Comparison of ENCODE assay signal across 5 cellular contexts in the genomic region with DNA sequence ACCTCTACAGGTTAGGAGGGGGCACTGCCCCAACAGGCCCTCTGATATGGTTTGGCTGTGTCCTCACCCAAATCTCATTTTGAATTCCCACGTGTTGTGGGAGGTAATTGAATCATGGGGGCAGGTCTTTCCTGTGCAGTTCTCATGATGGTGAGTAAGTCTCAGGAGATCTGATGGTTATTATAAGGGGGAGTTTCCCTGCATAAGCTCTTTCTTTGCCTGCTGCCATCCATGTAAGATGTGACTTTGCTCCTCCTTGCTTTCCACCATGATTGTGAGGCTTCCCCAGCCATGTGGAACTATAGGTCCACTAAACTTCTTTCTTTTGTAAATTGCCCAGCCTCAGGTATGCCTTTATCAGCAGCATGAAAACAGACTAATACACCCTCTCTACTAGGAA. TPM values are rescaled to one million over a fixed set of nuclear protein-coding genes. Genes with fewer than 3 reads are reported as not detected.
DNase-seq lines count a peak whose midpoint lies in the region; ATAC-seq, FAIRE-seq and TF ChIP-seq lines count a peak whose summit lies in the region.
"Not testable (repeated sequence)": the region's sequence is repeated elsewhere in the genome, so short reads cannot be mapped to it uniquely, and the experiment has no call there.

No MANE protein-coding gene starts in this region.

- CTCF ChIA-PET in HEK293 (lab: Yijun Ruan, JAX); HepG2 (lab: Yijun Ruan, JAX; ENCODE audit: low intra/inter-chr PET ratio, low total read pairs): not testable (repeated sequence)

- H3K9me3 ChIP-seq in HEK293 (ENCODE audit: control insufficient read depth, insufficient read depth, low read depth, low read length); astrocyte (ENCODE audit: insufficient read depth, low read depth, low read length); HepG2 (ENCODE audit: low read length): not testable (repeated sequence)

- in situ Hi-C loops in HepG2 (cut with HindIII; ENCODE audit: extremely low pct_ligation_motif_present, low pct_unique_long_range_greater_than_20kb), result not testable (repeated sequence)

- ATAC-seq in HepG2; stimulated activated effector memory CD8-positive, alpha-beta T cell treated with anti-CD3 and anti-CD28 coated beads, Interleukin-12 subunit alpha, Interleukin-12 subunit beta, amount 100 ng/mL, for 72 hours: not testable (repeated sequence)

- WGBS in HepG2 (ENCODE audit: low lambda C conversion rate), result 50% methylated on average over 1 of the region's 1 CpG

- not testable (repeated sequence) for TF ChIP-seq EP300 in HepG2 (IDR thresholded peaks at IDR 0.05; ENCODE audit: low read depth in 2 of 2, low read length in 2 of 2); HepG2 (CRISPR knock-in tag; IDR thresholded peaks at IDR 0.05; ENCODE audit: borderline replicate concordance)

- not testable (repeated sequence) for H3K27me3 Mint-ChIP-seq in activated CD4-positive, alpha-beta T cell treated with anti-CD3 and anti-CD28 coated beads, Interleukin-2, amount 10 ng/mL, durations not matched to agents 24 days and 14 days; astrocyte (ENCODE audit: low read depth, unreplicated experiment)

- H3K4me3 Mint-ChIP-seq in activated CD4-positive, alpha-beta T cell treated with anti-CD3 and anti-CD28 coated beads, Interleukin-2, amount 10 ng/mL, durations not matched to agents 24 days and 14 days; astrocyte (ENCODE audit: unreplicated experiment); stimulated activated effector memory CD8-positive, alpha-beta T cell treated with anti-CD3 and anti-CD28 coated beads, Interleukin-12 subunit alpha, Interleukin-12 subunit beta, amount 100 ng/mL, for 72 hours: not testable (repeated sequence)

- not testable (repeated sequence) for H3K27me3 ChIP-seq in astrocyte (ENCODE audit: insufficient read depth, low read length); HepG2 (ENCODE audit: control insufficient read depth in 1 of 2, insufficient read depth in 2 of 2, low read length in 2 of 2)

- not testable (repeated sequence) for H3K4me2 ChIP-seq in astrocyte (ENCODE audit: low read length); HepG2 (ENCODE audit: low read depth, low read length)

- H3K4me1 ChIP-seq in HEK293 (ENCODE audit: control insufficient read depth, insufficient read depth, low read length); astrocyte (ENCODE audit: insufficient read depth, low read length); HepG2 (ENCODE audit: insufficient read depth, low read length): not testable (repeated sequence)

- FAIRE-seq in astrocyte (lab: Jason Lieb, UNC); HepG2 (lab: Jason Lieb, UNC): not testable (repeated sequence)

- H3K36me3 Mint-ChIP-seq in activated CD4-positive, alpha-beta T cell treated with anti-CD3 and anti-CD28 coated beads, Interleukin-2, amount 10 ng/mL, durations not matched to agents 24 days and 14 days (ENCODE audit: low read depth), result peaks cover 34% of the 10 kb centered on the region
- H3K36me3 Mint-ChIP-seq in astrocyte (ENCODE audit: low read depth, unreplicated experiment), result not testable (repeated sequence)
- peaks cover 25% of the 10 kb centered on the region for H3K36me3 Mint-ChIP-seq in stimulated activated effector memory CD8-positive, alpha-beta T cell treated with anti-CD3 and anti-CD28 coated beads, Interleukin-12 subunit alpha, Interleukin-12 subunit beta, amount 100 ng/mL, for 72 hours

- TF ChIP-seq CTCF in HEK293 (tag by site-specific recombination; IDR thresholded peaks at IDR 0.05); astrocyte (IDR thresholded peaks at IDR 0.05; ENCODE audit: insufficient read depth, low read depth, low read length); HepG2 (CRISPR knock-in tag; IDR thresholded peaks at IDR 0.05): not testable (repeated sequence)

- H3K79me2 ChIP-seq in astrocyte (ENCODE audit: insufficient read depth, low read length); HepG2 (ENCODE audit: insufficient read depth, low read length): not testable (repeated sequence)

- not testable (repeated sequence) for H3K36me3 ChIP-seq in HEK293 (ENCODE audit: control insufficient read depth in 2 of 2, insufficient read depth in 1 of 2, low read length in 2 of 2); astrocyte (ENCODE audit: insufficient read depth, low read length); HepG2 (replicated peaks in 1 of 2; ENCODE audit: control insufficient read depth in 1 of 2, insufficient read depth in 2 of 2, low read length in 2 of 2)

- intact Hi-C loops in activated CD4-positive, alpha-beta T cell treated with anti-CD3 and anti-CD28 coated beads, Interleukin-2, amount 10 ng/mL, durations not matched to agents 24 days and 14 days (cut with micrococcal nuclease); HepG2 (cut with micrococcal nuclease; ENCODE audit: unreplicated experiment): not testable (repeated sequence)

- not testable (repeated sequence) for H4K20me1 ChIP-seq in astrocyte (ENCODE audit: insufficient read depth, low read length); HepG2 (ENCODE audit: insufficient read depth, low read length)

- H3K27ac ChIP-seq in HEK293 (ENCODE audit: extremely low read depth, low read depth, low read length); astrocyte (ENCODE audit: low read depth, low read length); HepG2 (ENCODE audit: extremely low read length, insufficient read depth, low read length): not testable (repeated sequence)

- not testable (repeated sequence) for BruUV-seq in HepG2 (replicated peaks; lab: Mats Ljungman, UMichigan)

- not testable (repeated sequence) for H3K4me3 ChIP-seq in HEK293 (ENCODE audit: low read depth, low read length); astrocyte (ENCODE audit: insufficient read depth, low read depth, low read length); HepG2 (replicated peaks in 1 of 3; ENCODE audit: insufficient read depth in 1 of 3, low read depth in 2 of 3, low read length in 3 of 3)

- peak overlapping the region; percentile 46 for H3K27ac Mint-ChIP-seq in activated CD4-positive, alpha-beta T cell treated with anti-CD3 and anti-CD28 coated beads, Interleukin-2, amount 10 ng/mL, durations not matched to agents 24 days and 14 days
- peak overlapping the region; percentile 48 for H3K27ac Mint-ChIP-seq in astrocyte (ENCODE audit: unreplicated experiment)
- peak overlapping the region; percentile 17 for H3K27ac Mint-ChIP-seq in stimulated activated effector memory CD8-positive, alpha-beta T cell treated with anti-CD3 and anti-CD28 coated beads, Interleukin-12 subunit alpha, Interleukin-12 subunit beta, amount 100 ng/mL, for 72 hours

- H3K4me1 Mint-ChIP-seq in activated CD4-positive, alpha-beta T cell treated with anti-CD3 and anti-CD28 coated beads, Interleukin-2, amount 10 ng/mL, durations not matched to agents 24 days and 14 days, result peaks cover 29% of the 10 kb centered on the region
- not testable (repeated sequence) for H3K4me1 Mint-ChIP-seq in astrocyte (ENCODE audit: low read depth, unreplicated experiment)
- H3K4me1 Mint-ChIP-seq in stimulated activated effector memory CD8-positive, alpha-beta T cell treated with anti-CD3 and anti-CD28 coated beads, Interleukin-12 subunit alpha, Interleukin-12 subunit beta, amount 100 ng/mL, for 72 hours, result peaks cover 53% of the 10 kb centered on the region

- H3K9ac ChIP-seq in astrocyte (ENCODE audit: low read length); HepG2 (ENCODE audit: insufficient read depth, low read depth, low read length): not testable (repeated sequence)

- not testable (repeated sequence) for H2AFZ ChIP-seq in astrocyte (ENCODE audit: low read depth, low read length); HepG2 (ENCODE audit: low read length)

- DNase-seq in activated CD4-positive, alpha-beta T cell treated with anti-CD3 and anti-CD28 coated beads, Interleukin-2, amount 10 ng/mL, durations not matched to agents 24 days and 14 days; astrocyte (ENCODE audit: low read depth); HepG2 (ENCODE audit: low spot score); stimulated activated effector memory CD8-positive, alpha-beta T cell treated with anti-CD3 and anti-CD28 coated beads, Interleukin-12 subunit alpha, Interleukin-12 subunit beta, amount 100 ng/mL, for 72 hours (ENCODE audit: low spot score in 2 of 2): not testable (repeated sequence)

- peaks cover 36% of the 10 kb centered on the region for H3K9me3 Mint-ChIP-seq in activated CD4-positive, alpha-beta T cell treated with anti-CD3 and anti-CD28 coated beads, Interleukin-2, amount 10 ng/mL, durations not matched to agents 24 days and 14 days
- H3K9me3 Mint-ChIP-seq in astrocyte (ENCODE audit: unreplicated experiment), result peaks cover 23% of the 10 kb centered on the region
- peaks cover 22% of the 10 kb centered on the region for H3K9me3 Mint-ChIP-seq in stimulated activated effector memory CD8-positive, alpha-beta T cell treated with anti-CD3 and anti-CD28 coated beads, Interleukin-12 subunit alpha, Interleukin-12 subunit beta, amount 100 ng/mL, for 72 hours

- not testable (repeated sequence) for TF ChIP-seq POLR2A in HepG2 (IDR thresholded peaks at IDR 0.05; ENCODE audit: insufficient read depth in 1 of 2, low read depth in 2 of 2, low read length in 2 of 2)

- POLR2A ChIA-PET in HEK293 (lab: Yijun Ruan, JAX); HepG2 (lab: Yijun Ruan, JAX): not testable (repeated sequence)

- not testable (repeated sequence) for TF ChIP-seq RAD21 in HepG2 (CRISPR knock-in tag; IDR thresholded peaks at IDR 0.05)

RNA-seq across cellular contexts. Expression of a gene that starts 14.9 kb away (rescaled TPM):
- total RNA-seq in activated CD4-positive, alpha-beta T cell treated with anti-CD3 and anti-CD28 coated beads, Interleukin-2, amount 10 ng/mL, durations not matched to agents 24 days and 14 days, result 18.1 and 18.3 TPM in 2 replicates
- 101 and 102 TPM in 2 replicates for total RNA-seq in astrocyte
- total RNA-seq in HepG2 (2016; rRNA removed; fragmentation: Illumina TruSeq; extraction: Trizol), result 15.7 and 16.4 TPM in 2 replicates
- total RNA-seq in HepG2 (2016; cell fraction: cytosol; rRNA removed; fragmentation: Illumina TruSeq; extraction: Trizol; ENCODE audit: low read depth), result 6.4 and 8.2 TPM in 2 replicates
- total RNA-seq in HepG2 (2016; cell fraction: insoluble cytoplasmic fraction; rRNA removed; fragmentation: Illumina TruSeq; extraction: Trizol), result 12.7 and 14.4 TPM in 2 replicates
- total RNA-seq in HepG2 (2016; cell fraction: membrane; rRNA removed; fragmentation: Illumina TruSeq; extraction: Trizol), result 9.4 and 10.3 TPM in 2 replicates
- 12.4 and 17.6 TPM in 2 replicates for total RNA-seq in HepG2 (2016; cell fraction: nucleus; rRNA removed; fragmentation: Illumina TruSeq; extraction: Trizol)
- 8.3 and 12.5 TPM in 2 replicates for polyA plus RNA-seq in HepG2 (2011; rRNA removed)
- 4.7 and 6.3 TPM in 2 replicates for polyA plus RNA-seq in HepG2 (2011; cell fraction: cytosol; rRNA removed)
- polyA plus RNA-seq in HepG2 (2011; cell fraction: nucleus; rRNA removed), result 9.8 and 21.4 TPM in 2 replicates
- 6.9 and 9.3 TPM in 2 replicates for polyA plus RNA-seq in HepG2 (2012)
- 5.5 and 6.2 TPM in 2 replicates for polyA plus RNA-seq in HepG2 (2016; cell fraction: cytosol; fragmentation: Illumina TruSeq; extraction: Trizol; ENCODE audit: low read depth)
- polyA plus RNA-seq in HepG2 (2016; cell fraction: insoluble cytoplasmic fraction; fragmentation: Illumina TruSeq; extraction: Trizol; ENCODE audit: low read depth), result 11.3 and 11.4 TPM in 2 replicates
- polyA plus RNA-seq in HepG2 (2016; cell fraction: membrane; fragmentation: Illumina TruSeq; extraction: Trizol; ENCODE audit: low read depth), result 5.7 and 6.9 TPM in 2 replicates
- polyA plus RNA-seq in HepG2 (2016; cell fraction: nucleus; fragmentation: Illumina TruSeq; extraction: Trizol; ENCODE audit: insufficient read depth, low read depth), result 19.7 and 20.7 TPM in 2 replicates
- 2.8 and 7.9 TPM in 2 replicates for polyA minus RNA-seq in HepG2 (2011; rRNA and poly(A)+ RNA removed; ENCODE audit: low replicate concordance)
- polyA minus RNA-seq in HepG2 (2011; cell fraction: cytosol; rRNA and poly(A)+ RNA removed), result 6.2 and 10.6 TPM in 2 replicates
- 36.3 and 40.2 TPM in 2 replicates for polyA minus RNA-seq in HepG2 (2011; cell fraction: nucleus; rRNA and poly(A)+ RNA removed)

RNA-seq across cellular contexts. Expression of a gene that starts 59.8 kb away (rescaled TPM):
- 27.7 and 29.1 TPM in 2 replicates for total RNA-seq in activated CD4-positive, alpha-beta T cell treated with anti-CD3 and anti-CD28 coated beads, Interleukin-2, amount 10 ng/mL, durations not matched to agents 24 days and 14 days
- total RNA-seq in astrocyte, result 68.4 and 71.6 TPM in 2 replicates
- 6.7 and 7.9 TPM in 2 replicates for total RNA-seq in HepG2 (2016; rRNA removed; fragmentation: Illumina TruSeq; extraction: Trizol)
- total RNA-seq in HepG2 (2016; cell fraction: cytosol; rRNA removed; fragmentation: Illumina TruSeq; extraction: Trizol; ENCODE audit: low read depth), result 1.7 and 2.0 TPM in 2 replicates
- 6.7 and 7.5 TPM in 2 replicates for total RNA-seq in HepG2 (2016; cell fraction: insoluble cytoplasmic fraction; rRNA removed; fragmentation: Illumina TruSeq; extraction: Trizol)
- total RNA-seq in HepG2 (2016; cell fraction: membrane; rRNA removed; fragmentation: Illumina TruSeq; extraction: Trizol), result 4.9 and 5.1 TPM in 2 replicates
- 4.8 and 6.3 TPM in 2 replicates for total RNA-seq in HepG2 (2016; cell fraction: nucleus; rRNA removed; fragmentation: Illumina TruSeq; extraction: Trizol)
- 2.9 and 3.0 TPM in 2 replicates for polyA plus RNA-seq in HepG2 (2011; rRNA removed)
- polyA plus RNA-seq in HepG2 (2011; cell fraction: cytosol; rRNA removed), result 2.5 and 3.1 TPM in 2 replicates
- 9.0 and 9.5 TPM in 2 replicates for polyA plus RNA-seq in HepG2 (2011; cell fraction: nucleus; rRNA removed)
- polyA plus RNA-seq in HepG2 (2012), result 12.7 and 14.8 TPM in 2 replicates
- polyA plus RNA-seq in HepG2 (2016; cell fraction: cytosol; fragmentation: Illumina TruSeq; extraction: Trizol; ENCODE audit: low read depth), result 1.9 and 2.1 TPM in 2 replicates
- 15.1 and 20.8 TPM in 2 replicates for polyA plus RNA-seq in HepG2 (2016; cell fraction: insoluble cytoplasmic fraction; fragmentation: Illumina TruSeq; extraction: Trizol; ENCODE audit: low read depth)
- polyA plus RNA-seq in HepG2 (2016; cell fraction: membrane; fragmentation: Illumina TruSeq; extraction: Trizol; ENCODE audit: low read depth), result 3.2 and 4.9 TPM in 2 replicates
- 14.7 and 18.1 TPM in 2 replicates for polyA plus RNA-seq in HepG2 (2016; cell fraction: nucleus; fragmentation: Illumina TruSeq; extraction: Trizol; ENCODE audit: insufficient read depth, low read depth)
- polyA minus RNA-seq in HepG2 (2011; rRNA and poly(A)+ RNA removed; ENCODE audit: low replicate concordance), result 3.1 and 5.4 TPM in 2 replicates
- 6.2 and 6.5 TPM in 2 replicates for polyA minus RNA-seq in HepG2 (2011; cell fraction: cytosol; rRNA and poly(A)+ RNA removed)
- 2.2 and 3.2 TPM in 2 replicates for polyA minus RNA-seq in HepG2 (2011; cell fraction: nucleus; rRNA and poly(A)+ RNA removed)
